Comparison of ENCODE assay signal across 9 cellular contexts in genomic region chr2:134391751-134392160, GRCh38.
DNase-seq lines count a peak whose midpoint lies in the region; ATAC-seq, FAIRE-seq and TF ChIP-seq lines count a peak whose summit lies in the region.
"Had no signal": no experiment of that assay in that cellular context is flagged by ENCODE, and none has a peak within 500 bp of the region (broad histone marks: within the 10 kb centered on the region; RNA-seq: fewer than 3 reads in every experiment).

No MANE protein-coding gene starts in this region.

- peaks cover 21% of the 10 kb centered on the region for H3K4me1 ChIP-seq in GM12878 (ENCODE audit: control insufficient read depth, insufficient read depth, low read length)

- H3K4me1 Mint-ChIP-seq in natural killer cell treated with Interleukin-12 subunit alpha and Interleukin-12 subunit beta and Interleukin-15 and Interleukin-18, amount 100 ng/mL, for 72 hours (ENCODE audit: low read depth in 2 of 2), result peaks cover 0 to 11% of the 10 kb centered on the region in 2 donors
- peaks cover 39% of the 10 kb centered on the region for H3K4me1 Mint-ChIP-seq in nephron progenitor cell

- no TSS peak for BruUV-seq in GM12878 (replicated peaks; lab: Mats Ljungman, UMichigan)

- H3K9me3 ChIP-seq in GM12878 (replicated peaks; ENCODE audit: control insufficient read depth, insufficient read depth, low read length), result no peaks in the 10 kb centered on the region

- H3K27ac ChIP-seq in GM12878 (ENCODE audit: control insufficient read depth, insufficient read depth), result peak overlapping the region; percentile 66

- no peak for TF ChIP-seq POLR2A in GM12878 (IDR thresholded peaks at IDR 0.05; ENCODE audit: low read depth, low read length)

- FAIRE-seq in GM12878 (lab: Jason Lieb, UNC), result peak; percentile 90

- peak overlapping the region in 1 of 2 donors; percentile 4 for H3K27ac Mint-ChIP-seq in natural killer cell treated with Interleukin-12 subunit alpha and Interleukin-12 subunit beta and Interleukin-15 and Interleukin-18, amount 100 ng/mL, for 72 hours
- H3K27ac Mint-ChIP-seq in nephron progenitor cell, result no peak overlapping the region

- DNase-seq in GM12864 (ENCODE audit: low read depth) (peak; percentile 24), GM12878 (ENCODE audit: low read depth, low spot score) (peak; percentile 57), iPS-NIHi11 (ENCODE audit: low spot score) (no peak), nephron progenitor cell (no peak)
- no peak for DNase-seq in natural killer cell treated with Interleukin-12 subunit alpha and Interleukin-12 subunit beta and Interleukin-15 and Interleukin-18, amount 100 ng/mL, for 72 hours (ENCODE audit: low spot score)
- no peak for DNase-seq in activated CD4-positive, alpha-beta T cell treated with anti-CD3 and anti-CD28 coated beads, Interleukin-2, amount 50 U/mL, for 4 hours
- DNase-seq: stimulated activated CD4-positive, alpha-beta T cell treated with anti-CD3 and anti-CD28 coated beads, Interleukin-2, amount 100 ng/mL, for 48 hours had no signal

- ATAC-seq in GM21390 (IDR thresholded peaks at IDR 0.05; ENCODE audit: unreplicated experiment) (peak; percentile 94), HG03439 (IDR thresholded peaks at IDR 0.05; ENCODE audit: unreplicated experiment) (peak; percentile 84), GM12878 (peak; percentile 89)
- ATAC-seq in natural killer cell treated with Interleukin-12 subunit alpha and Interleukin-12 subunit beta and Interleukin-15 and Interleukin-18, amount 100 ng/mL, for 72 hours, result no peak

- no peak overlapping the region for H2AFZ ChIP-seq in GM12878 (ENCODE audit: control insufficient read depth, low read depth, low read length)

- H3K27me3 ChIP-seq in GM12878 (replicated peaks in 1 of 2; ENCODE audit: control insufficient read depth in 2 of 2, insufficient read depth in 2 of 2, low read length in 1 of 2), result no peaks in the 10 kb centered on the region

- H4K20me1 ChIP-seq in GM12878 (ENCODE audit: control insufficient read depth, insufficient read depth), result no peaks in the 10 kb centered on the region

- no peaks in the 10 kb centered on the region for H3K27me3 Mint-ChIP-seq in natural killer cell treated with Interleukin-12 subunit alpha and Interleukin-12 subunit beta and Interleukin-15 and Interleukin-18, amount 100 ng/mL, for 72 hours
- H3K27me3 Mint-ChIP-seq in nephron progenitor cell (ENCODE audit: low read depth, poor library complexity), result no peaks in the 10 kb centered on the region

- RAD21 ChIA-PET in GM12878 (lab: Charles Lee; ENCODE audit: unreplicated experiment), result interaction anchor here (0.7 to 2.1 kb wide), 7 partner anchors 20 to 274 kb away, joined by 3 to 14 read pairs (median 3); no protein-coding TSS in a partner anchor

- no peaks in the 10 kb centered on the region for H3K9me3 Mint-ChIP-seq in natural killer cell treated with Interleukin-12 subunit alpha and Interleukin-12 subunit beta and Interleukin-15 and Interleukin-18, amount 100 ng/mL, for 72 hours
- H3K9me3 Mint-ChIP-seq in nephron progenitor cell, result no peaks in the 10 kb centered on the region

- peak in 1 of 2 experiments; percentile 42; a peak in 1 of 4 replicates for TF ChIP-seq EP300 in GM12878 (IDR thresholded peaks at IDR 0.05; ENCODE audit: borderline replicate concordance in 1 of 2, control insufficient read depth in 1 of 2, low read depth in 2 of 2, low read length in 2 of 2)

- WGBS in GM12878 (ENCODE audit: insufficient coverage, insufficient replicate concordance, low lambda C conversion rate, missing lambda C conversion rate), result 3% methylated on average over 2 of the region's 2 CpGs

- in situ Hi-C loops in GM12878 (cut with MboI), result no loop called here

- CTCF ChIA-PET in GM12878 (lab: Yijun Ruan, JAX), result interaction anchor here (1.1 to 2.6 kb wide), 5 partner anchors 10 to 274 kb away, joined by 3 to 9 read pairs (median 3); no protein-coding TSS in a partner anchor

- no peaks in the 10 kb centered on the region; the same call in 1 of the 2 replicates for H3K79me2 ChIP-seq in GM12878 (ENCODE audit: control insufficient read depth, insufficient read depth, low read length)

- no peak for TF ChIP-seq RAD21 in GM12878 (IDR thresholded peaks at IDR 0.05; ENCODE audit: insufficient read depth, low read depth, low read length)

- intact Hi-C loops in GM12878 (cut with micrococcal nuclease; ENCODE audit: unreplicated experiment), result no loop called here

- no peak overlapping the region for H3K9ac ChIP-seq in GM12878 (ENCODE audit: control insufficient read depth, insufficient read depth, low read length)

- SMC1A ChIA-PET in GM12878 (lab: Charles Lee; ENCODE audit: uncharacterized antibody, unreplicated experiment), result interaction anchor here (0.6 to 2.8 kb wide), 4 partner anchors 20 to 828 kb away, joined by 3 to 15 read pairs (median 5); no protein-coding TSS in a partner anchor

- no peak for TF ChIP-seq CTCF in GM12864 (IDR thresholded peaks at IDR 0.05; ENCODE audit: low read depth, low read length, missing control alignments)
- no peak for TF ChIP-seq CTCF in GM12878 (IDR thresholded peaks at IDR 0.05 in 2 of 3, conservative IDR thresholded peaks at IDR 0.05 in 1 of 3; ENCODE audit: control insufficient read depth in 2 of 3, extremely low read depth in 1 of 3, insufficient read depth in 1 of 3, low read depth in 3 of 3, low read length in 3 of 3)
- TF ChIP-seq CTCF in nephron progenitor cell (IDR thresholded peaks at IDR 0.05), result no peak

- H3K36me3 ChIP-seq in GM12878 (ENCODE audit: control insufficient read depth in 2 of 2, insufficient read depth in 2 of 2, low read length in 1 of 2), result peaks cover 1 to 11% of the 10 kb centered on the region in 2 experiments

- peak overlapping the region; percentile 36; the same call in 1 of the 2 replicates for H3K4me2 ChIP-seq in GM12878 (ENCODE audit: control insufficient read depth, insufficient read depth)

- H3K36me3 Mint-ChIP-seq in natural killer cell treated with Interleukin-12 subunit alpha and Interleukin-12 subunit beta and Interleukin-15 and Interleukin-18, amount 100 ng/mL, for 72 hours, result no peaks in the 10 kb centered on the region
- peaks cover 22% of the 10 kb centered on the region for H3K36me3 Mint-ChIP-seq in nephron progenitor cell (ENCODE audit: low read depth)

- POLR2A ChIA-PET in GM12878 (lab: Charles Lee), result no interaction called here

- no peak overlapping the region for H3K4me3 Mint-ChIP-seq in natural killer cell treated with Interleukin-12 subunit alpha and Interleukin-12 subunit beta and Interleukin-15 and Interleukin-18, amount 100 ng/mL, for 72 hours
- no peak overlapping the region for H3K4me3 Mint-ChIP-seq in nephron progenitor cell

- H3K4me3 ChIP-seq in GM12864 (ENCODE audit: low read depth, low read length) (no peak overlapping the region), GM12878 (no peak overlapping the region)

TF ChIP-seq in GM12878, 131 proteins besides CTCF, POLR2A, EP300 and RAD21 (continues in another document):
- TF ChIP-seq PBX3 (IDR thresholded peaks at IDR 0.05; ENCODE audit: insufficient replicate concordance, low read depth, low read length) (no peak), MYB (IDR thresholded peaks at IDR 0.05; ENCODE audit: borderline replicate concordance, low read depth, low read length) (no peak), IKZF1 (conservative IDR thresholded peaks at IDR 0.05) (peak; percentile 48), MTA2 (IDR thresholded peaks at IDR 0.05; ENCODE audit: low read depth) (peak; percentile 60), NR2C1 (IDR thresholded peaks at IDR 0.05) (no peak), TCF7 (IDR thresholded peaks at IDR 0.05; ENCODE audit: borderline replicate concordance) (0 out of 2 replicates have a peak, but pooled peaks have one; percentile 36), NFYA (IDR thresholded peaks at IDR 0.05; ENCODE audit: borderline replicate concordance, low read depth, low read length) (no peak), BMI1 (IDR thresholded peaks at IDR 0.05; ENCODE audit: borderline replicate concordance) (no peak), CREB1 (IDR thresholded peaks at IDR 0.05; ENCODE audit: low read depth) (no peak), E2F4 (IDR thresholded peaks at IDR 0.05; ENCODE audit: low read depth, low read length) (no peak), SUZ12 (IDR thresholded peaks at IDR 0.05; ENCODE audit: unreplicated experiment) (no peak)

Comparison
In these comparisons a context has a peak if more than half of its experiments do, and no peak if none do; other contexts are left out.
1. DNase-seq: peak in GM12864 (single experiment) and GM12878 (single experiment); none in iPS-NIHi11 (single experiment), natural killer cell treated with Interleukin-12 subunit alpha and Interleukin-12 subunit beta and Interleukin-15 and Interleukin-18, amount 100 ng/mL, for 72 hours (single experiment), nephron progenitor cell (single experiment) and activated CD4-positive, alpha-beta T cell treated with anti-CD3 and anti-CD28 coated beads, Interleukin-2, amount 50 U/mL, for 4 hours (0 of 2).
2. ATAC-seq: peak in GM21390 (single experiment), HG03439 (single experiment) and GM12878 (single experiment); none in natural killer cell treated with Interleukin-12 subunit alpha and Interleukin-12 subunit beta and Interleukin-15 and Interleukin-18, amount 100 ng/mL, for 72 hours (0 of 2).